In genomic region chr4:87309625-87310024, GRCh38 we compare ENCODE assay signal across 30 cellular contexts. TPM values are rescaled to one million over a fixed set of nuclear protein-coding genes. Genes with fewer than 3 reads are reported as not detected.
DNase-seq lines count a peak whose midpoint lies in the region; TF ChIP-seq lines count a peak whose summit lies in the region.
"Had no signal": no experiment of that assay in that cellular context is flagged by ENCODE, and none has a peak within 500 bp of the region (broad histone marks: within the 10 kb centered on the region; RNA-seq: fewer than 3 reads in every experiment).

No MANE protein-coding gene starts in this region.

- no peaks in the 10 kb centered on the region for H3K27me3 ChIP-seq in vagina
- H3K27me3 ChIP-seq: BE2C, dorsolateral prefrontal cortex, ovary, right lobe of liver, suprapubic skin had no signal

- TF ChIP-seq CTCF in choroid plexus epithelial cell (conservative IDR thresholded peaks at IDR 0.05; ENCODE audit: low read depth, low read length) (no peak), vagina (IDR thresholded peaks at IDR 0.05) (no peak)

- H3K27ac ChIP-seq in vagina = peak overlapping the region; percentile 47
- H3K27ac ChIP-seq: dorsolateral prefrontal cortex, HL-60, ovary, right lobe of liver, suprapubic skin had no signal

- DNase-seq in GM04504 (ENCODE audit: low read depth) (peak; percentile 14), choroid plexus epithelial cell (ENCODE audit: low read depth) (peak; percentile 54), hepatic stellate cell (ENCODE audit: low spot score) (peak; percentile 58), vagina (ENCODE audit: extremely low spot score in 2 of 2) (no peak), NK-92 (lab: John Stamatoyannopoulos, UW; ENCODE audit: unreplicated experiment) (no peak), UCSD-AML1 (lab: John Stamatoyannopoulos, UW; ENCODE audit: unreplicated experiment) (no peak), NOMO-1 treated with DMSO at 0.1 percent for 48 hours (lab: John Stamatoyannopoulos, UW; ENCODE audit: unreplicated experiment) (no peak)
- DNase-seq: activated CD4-positive, alpha-beta T cell treated with anti-CD3 and anti-CD28 coated beads for 36 hours; activated CD8-positive, alpha-beta memory T cell treated with anti-CD3 and anti-CD28 coated beads for 24 hours; activated naive CD4-positive, alpha-beta T cell; activated T-cell treated with anti-CD3 and anti-CD28 coated beads, Interleukin-2, amount 50 U/mL, for 4 hours; amniotic stem cell; BE2C; caudate nucleus; COR-L47; DMS79; dorsolateral prefrontal cortex; left cardiac atrium; mesendoderm; natural killer cell; NCI-H1092; NCI-H1930; NCI-H446; ovary; PC-3; right lobe of liver; SIG-M5; T-helper 1 cell had no signal

- TF ChIP-seq POLR2A in vagina (IDR thresholded peaks at IDR 0.05) = no peak

- intact Hi-C loops in vagina (cut with DNase I) = no loop called here

- H3K36me3 ChIP-seq in vagina = no peaks in the 10 kb centered on the region
- H3K36me3 ChIP-seq: BE2C, ovary, suprapubic skin had no signal

- H3K4me3 ChIP-seq in choroid plexus epithelial cell (ENCODE audit: low read depth, low read length) = no peak overlapping the region
- no peak overlapping the region for H3K4me3 ChIP-seq in vagina
- H3K4me3 ChIP-seq: dorsolateral prefrontal cortex, ovary, right lobe of liver, suprapubic skin had no signal

- no peaks in the 10 kb centered on the region for H3K9me3 ChIP-seq in vagina
- H3K9me3 ChIP-seq: BE2C, ovary, right lobe of liver, suprapubic skin had no signal

- H3K4me1 ChIP-seq in vagina = peaks cover 13% of the 10 kb centered on the region
- H3K4me1 ChIP-seq: BE2C, right lobe of liver, suprapubic skin had no signal

RNA-seq across cellular contexts. Expression of gene HSD17B13, which starts 13.1 kb away (rescaled TPM):
- total RNA-seq in vagina = 23.8 TPM
- total RNA-seq: activated CD4-positive, alpha-beta T cell treated with anti-CD3 and anti-CD28 coated beads for 36 hours; activated T-cell treated with anti-CD3 and anti-CD28 coated beads, Interleukin-2, amount 50 U/mL, for 4 hours had no signal

Comparison
In these comparisons a context has a peak if more than half of its experiments do, and no peak if none do; other contexts are left out.
1. DNase-seq: peak in GM04504 (single experiment), choroid plexus epithelial cell (single experiment) and hepatic stellate cell (single experiment); none in vagina (0 of 2), NK-92 (single experiment), UCSD-AML1 (single experiment) and NOMO-1 treated with DMSO at 0.1 percent for 48 hours (single experiment).